In genomic region chr1:3907031-3907534, GRCh38 we compare ENCODE assay signal across 11 cellular contexts. TPM values are rescaled to one million over a fixed set of nuclear protein-coding genes. Genes with fewer than 3 reads are reported as not detected.
DNase-seq lines count a peak whose midpoint lies in the region; ATAC-seq and TF ChIP-seq lines count a peak whose summit lies in the region.
"Had no signal": no experiment of that assay in that cellular context is flagged by ENCODE, and none has a peak within 500 bp of the region (broad histone marks: within the 10 kb centered on the region; RNA-seq: fewer than 3 reads in every experiment).

No MANE protein-coding gene starts in this region.

- H3K27me3 Mint-ChIP-seq in central memory CD8-positive, alpha-beta T cell, result no peaks in the 10 kb centered on the region

- intact Hi-C loops in spleen (cut with DNase I; ENCODE audit: low total_unique reads), result no loop called here

- H3K4me1 Mint-ChIP-seq in central memory CD8-positive, alpha-beta T cell, result peaks cover 22% of the 10 kb centered on the region

- ATAC-seq in central memory CD8-positive, alpha-beta T cell (replicated peaks; ENCODE audit: extremely low read depth, poor library complexity, severe bottlenecking), result peak; percentile 24
- ATAC-seq: naive thymus-derived CD8-positive, alpha-beta T cell; Panc1 had no signal

- DNase-seq in SIG-M5 treated with dmso at 0.1 percent for 504 hours (lab: John Stamatoyannopoulos, UW; ENCODE audit: unreplicated experiment) (peak; percentile 23), SIG-M5 (lab: John Stamatoyannopoulos, UW) (no peak), spleen (peak; percentile 78), SKM-1 treated with dmso at 0.1 percent for 144 hours (lab: John Stamatoyannopoulos, UW; ENCODE audit: unreplicated experiment) (no peak), medulla oblongata (ENCODE audit: extremely low spot score) (no peak), kidney tubule cell (ENCODE audit: low spot score) (no peak)
- DNase-seq in central memory CD8-positive, alpha-beta T cell (ENCODE audit: low spot score in 2 of 2), result no peak

- peaks cover 0 to 71% (median 23%) of the 10 kb centered on the region in 6 donors for H3K4me1 ChIP-seq in spleen

- no peak overlapping the region for H3K27ac Mint-ChIP-seq in central memory CD8-positive, alpha-beta T cell (ENCODE audit: low read depth)

- no peak for TF ChIP-seq POLR2A in spleen (IDR thresholded peaks at IDR 0.05)

- whole genome bisulfite sequencing in spleen, 5 donors, result 54 to 63% (median 61%) methylated on average over 21 to 22 of the region's 22 CpGs

- H3K27ac ChIP-seq in spleen, result no peak overlapping the region
- H3K27ac ChIP-seq: HL-60 had no signal

- no peak overlapping the region for H3K4me3 Mint-ChIP-seq in central memory CD8-positive, alpha-beta T cell
- H3K4me3 Mint-ChIP-seq: naive thymus-derived CD8-positive, alpha-beta T cell had no signal

- 0 out of 2 replicates have a peak, but pooled peaks have one; percentile 18 for TF ChIP-seq CTCF in LNCAP (IDR thresholded peaks at IDR 0.05)
- TF ChIP-seq CTCF in spleen (IDR thresholded peaks at IDR 0.05 in 8 of 11, conservative IDR thresholded peaks at IDR 0.05 in 3 of 11), result peak in 4 of 11 experiments; percentile 9 to 31 (median 21)

- H3K36me3 ChIP-seq in spleen, result no peaks in the 10 kb centered on the region

- no peaks in the 10 kb centered on the region for H3K9me3 ChIP-seq in spleen

- H3K4me3 ChIP-seq in spleen, result no peak overlapping the region

- H3K9me3 Mint-ChIP-seq in central memory CD8-positive, alpha-beta T cell, result no peaks in the 10 kb centered on the region
- H3K9me3 Mint-ChIP-seq: naive thymus-derived CD8-positive, alpha-beta T cell had no signal

- H3K27me3 ChIP-seq in spleen (replicated peaks in 1 of 7), result peaks cover 0 to 20% (median 4%) of the 10 kb centered on the region in 7 donors

- H3K36me3 Mint-ChIP-seq in central memory CD8-positive, alpha-beta T cell (ENCODE audit: insufficient read depth), result peaks cover 2% of the 10 kb centered on the region

RNA-seq across cellular contexts. Expression of gene C1orf174, which starts 7.0 kb away (rescaled TPM):
- 10 to 100 TPM; 19.7 to 34.5 (median 23.7) TPM for total RNA-seq in spleen
- polyA plus RNA-seq in spleen, result 10 to 100 TPM; 14.9 to 24.2 (median 15.8) TPM

RNA-seq across cellular contexts. Expression of gene DFFB, which starts 49.8 kb away (rescaled TPM):
- 10 to 100 TPM in 5 of 7 donors, 1 to 10 TPM in 2; 8.5 to 13.8 (median 12.1) TPM for total RNA-seq in spleen
- polyA plus RNA-seq in spleen, result 10 to 100 TPM in 1 of 3 donors, 1 to 10 TPM in 2; 6.3 to 10.5 (median 8.7) TPM

RNA-seq across cellular contexts. Expression of gene CEP104, which starts 50.1 kb away (rescaled TPM):
- total RNA-seq in spleen, result 10 to 100 TPM; 26.4 to 49.4 (median 42.0) TPM
- polyA plus RNA-seq in spleen, result 1 to 10 TPM; 4.5 to 8.4 (median 5.3) TPM

Comparison
In these comparisons a context has a peak if more than half of its experiments do, and no peak if none do; other contexts are left out.
1. DNase-seq: peak in SIG-M5 treated with dmso at 0.1 percent for 504 hours (single experiment) and spleen (single experiment); none in SIG-M5 (single experiment), central memory CD8-positive, alpha-beta T cell (0 of 2), SKM-1 treated with dmso at 0.1 percent for 144 hours (single experiment), medulla oblongata (single experiment) and kidney tubule cell (single experiment).